In genomic region chr14:74893614-74894091, GRCh38 we compare ENCODE assay signal across 14 cellular contexts. TPM values are rescaled to one million over a fixed set of nuclear protein-coding genes. Genes with fewer than 3 reads are reported as not detected.
A peak's percentile ranks its signal among the peaks of the same experiment; 100 is the strongest.
DNase-seq lines count a peak whose midpoint lies in the region; ATAC-seq, FAIRE-seq and TF ChIP-seq lines count a peak whose summit lies in the region.
"Had no signal": no experiment of that assay in that cellular context is flagged by ENCODE, and none has a peak within 500 bp of the region (broad histone marks: within the 10 kb centered on the region; RNA-seq: fewer than 3 reads in every experiment).

No MANE protein-coding gene starts in this region.

- CTCF ChIA-PET in activated CD4-positive, alpha-beta T cell treated with anti-CD3 and anti-CD28 coated beads, Interleukin-2, amount 10 ng/mL, durations not matched to agents 7 days and 5 days (lab: Charles Lee), result interaction anchor here (1.0 to 3.4 kb wide), 6 partner anchors 11 to 239 kb away, joined by 3 to 29 read pairs (median 4); partner anchors contain the start of gene DLST

- H3K27me3 ChIP-seq in GM23338 (ENCODE audit: insufficient read depth) (no peaks in the 10 kb centered on the region), neutrophil (no peaks in the 10 kb centered on the region), smooth muscle cell (ENCODE audit: low read depth) (no peaks in the 10 kb centered on the region)

- DNase-seq in activated CD4-positive, alpha-beta T cell treated with anti-CD3 and anti-CD28 coated beads, Interleukin-2, amount 10 ng/mL, durations not matched to agents 7 days and 5 days, result no peak
- DNase-seq in activated CD4-positive, alpha-beta T cell treated with anti-CD3 and anti-CD28 coated beads for 1 hour, result no peak
- no peak for DNase-seq in GM23338 (ENCODE audit: low spot score)
- no peak for DNase-seq in HTR-8/SVneo (ENCODE audit: insufficient read length, low spot score)
- no peak for DNase-seq in kidney tubule cell (ENCODE audit: low spot score)
- DNase-seq in smooth muscle cell (lab: John Stamatoyannopoulos, UW; ENCODE audit: unreplicated experiment), result no peak
- DNase-seq in NCI-H2196 treated with DMSO at 0.1 percent for 48 hours (lab: John Stamatoyannopoulos, UW; ENCODE audit: unreplicated experiment), result no peak
- DNase-seq: activated CD4-positive, alpha-beta T cell treated with anti-CD3 and anti-CD28 coated beads for 4 hours; hypothalamus; SIG-M5 had no signal

- H3K4me3 ChIP-seq in GM23338 (no peak overlapping the region), neutrophil (ENCODE audit: low read depth in 1 of 2, low read length in 1 of 2) (no peak overlapping the region), smooth muscle cell (no peak overlapping the region)
- H3K4me3 ChIP-seq: A549 had no signal

- no peaks in the 10 kb centered on the region for H3K9me2 ChIP-seq in GM23338 (ENCODE audit: insufficient read depth)

- H3K9ac ChIP-seq in smooth muscle cell (ENCODE audit: low read depth), result no peak overlapping the region

- H3K9me3 Mint-ChIP-seq in activated CD4-positive, alpha-beta T cell treated with anti-CD3 and anti-CD28 coated beads, Interleukin-2, amount 10 ng/mL, durations not matched to agents 7 days and 5 days, result no peaks in the 10 kb centered on the region
- H3K9me3 Mint-ChIP-seq in GM23338, result no peaks in the 10 kb centered on the region

- H3K9me3 ChIP-seq in neutrophil (no peaks in the 10 kb centered on the region), smooth muscle cell (replicated peaks; ENCODE audit: low read depth) (no peaks in the 10 kb centered on the region)
- H3K9me3 ChIP-seq: A549 had no signal

- H3K36me3 Mint-ChIP-seq in activated CD4-positive, alpha-beta T cell treated with anti-CD3 and anti-CD28 coated beads, Interleukin-2, amount 10 ng/mL, durations not matched to agents 7 days and 5 days (ENCODE audit: low read depth), result peaks cover 73% of the 10 kb centered on the region
- H3K36me3 Mint-ChIP-seq in GM23338 (ENCODE audit: low read depth), result peaks cover 93% of the 10 kb centered on the region

- TF ChIP-seq CTCF in GM23338 (conservative IDR thresholded peaks at IDR 0.05; ENCODE audit: low read depth in 2 of 2) (no peak), neutrophil (IDR thresholded peaks at IDR 0.05) (no peak), smooth muscle cell (IDR thresholded peaks at IDR 0.05; ENCODE audit: borderline replicate concordance, insufficient read depth, poor library complexity, severe bottlenecking) (no peak)

- POLR2A ChIA-PET in activated CD4-positive, alpha-beta T cell treated with anti-CD3 and anti-CD28 coated beads, Interleukin-2, amount 10 ng/mL, durations not matched to agents 7 days and 5 days (lab: Charles Lee), result no interaction called here

- H3K27ac ChIP-seq in GM23338 (ENCODE audit: low read depth), result no peak overlapping the region
- H3K27ac ChIP-seq in neutrophil, result peak overlapping the region; percentile 37
- no peak overlapping the region for H3K27ac ChIP-seq in smooth muscle cell (ENCODE audit: low read depth)
- H3K27ac ChIP-seq: A549 had no signal

- no peaks in the 10 kb centered on the region for H3K27me3 Mint-ChIP-seq in activated CD4-positive, alpha-beta T cell treated with anti-CD3 and anti-CD28 coated beads, Interleukin-2, amount 10 ng/mL, durations not matched to agents 7 days and 5 days
- H3K27me3 Mint-ChIP-seq in GM23338 (ENCODE audit: insufficient read depth, low read depth, poor library complexity), result no peaks in the 10 kb centered on the region

- ATAC-seq in GM23338, result no peak

- no peak overlapping the region for H3K4me3 Mint-ChIP-seq in activated CD4-positive, alpha-beta T cell treated with anti-CD3 and anti-CD28 coated beads, Interleukin-2, amount 10 ng/mL, durations not matched to agents 7 days and 5 days
- no peak overlapping the region for H3K4me3 Mint-ChIP-seq in GM23338

- peaks cover 69% of the 10 kb centered on the region for H3K36me3 ChIP-seq in GM23338 (ENCODE audit: insufficient read depth)
- peaks cover 94% of the 10 kb centered on the region for H3K36me3 ChIP-seq in neutrophil
- peaks cover 23% of the 10 kb centered on the region for H3K36me3 ChIP-seq in smooth muscle cell (ENCODE audit: low read depth)

- H3K79me2 ChIP-seq in GM23338 (replicated peaks; ENCODE audit: insufficient read depth), result peaks cover 8% of the 10 kb centered on the region
- H3K79me2 ChIP-seq in smooth muscle cell (ENCODE audit: low read depth), result peaks cover 2% of the 10 kb centered on the region

- peak overlapping the region; percentile 28 for H3K27ac Mint-ChIP-seq in activated CD4-positive, alpha-beta T cell treated with anti-CD3 and anti-CD28 coated beads, Interleukin-2, amount 10 ng/mL, durations not matched to agents 7 days and 5 days
- H3K27ac Mint-ChIP-seq in GM23338, result 0 out of 2 replicates have a peak overlapping the region, but pooled peaks have one; percentile 5

- H3F3A ChIP-seq in GM23338 (replicated peaks; ENCODE audit: low read depth) (0 out of 2 replicates have a peak, but pooled peaks cover 7% of the 10 kb centered on the region), smooth muscle cell (ENCODE audit: low read depth) (no peaks in the 10 kb centered on the region)

- peaks cover 9% of the 10 kb centered on the region for H3K4me1 Mint-ChIP-seq in activated CD4-positive, alpha-beta T cell treated with anti-CD3 and anti-CD28 coated beads, Interleukin-2, amount 10 ng/mL, durations not matched to agents 7 days and 5 days
- H3K4me1 Mint-ChIP-seq in GM23338, result peaks cover 5% of the 10 kb centered on the region; the same call in 2 of the 3 replicates

- peak; percentile 51 for FAIRE-seq in HTR-8/SVneo (lab: Jason Lieb, UNC)
- FAIRE-seq: A549, endometrium had no signal

- no peak overlapping the region for H3K4me2 ChIP-seq in GM23338
- H3K4me2 ChIP-seq in smooth muscle cell, result no peak overlapping the region
- H3K4me2 ChIP-seq: A549 had no signal

- H4K20me1 ChIP-seq in GM23338 (replicated peaks; ENCODE audit: insufficient read depth) (peaks cover 53% of the 10 kb centered on the region), smooth muscle cell (ENCODE audit: low read depth) (peaks cover 89% of the 10 kb centered on the region)

- H2AFZ ChIP-seq in GM23338 (no peak overlapping the region), smooth muscle cell (ENCODE audit: low read depth) (no peak overlapping the region)

- 86% methylated on average over 4 of the region's 4 CpGs for WGBS in smooth muscle cell (ENCODE audit: low lambda C conversion rate)

- H3K4me1 ChIP-seq in GM23338 (ENCODE audit: insufficient read depth) (no peaks in the 10 kb centered on the region), neutrophil (ENCODE audit: control insufficient read depth in 1 of 2, insufficient read depth in 1 of 2, low read depth in 1 of 2, low read length in 1 of 2) (peaks cover 6 to 15% of the 10 kb centered on the region in 2 experiments), smooth muscle cell (ENCODE audit: low read depth) (no peaks in the 10 kb centered on the region)

TF ChIP-seq in GM23338, 12 proteins besides CTCF, POLR2A, EP300 and RAD21 (continues in another document):
- TF ChIP-seq CREB1 (CRISPR knock-in tag; IDR thresholded peaks at IDR 0.05; ENCODE audit: low read depth) (no peak), ZNF331 (CRISPR knock-in tag; IDR thresholded peaks at IDR 0.05; ENCODE audit: low read depth) (no peak), POLR2AphosphoS5 (IDR thresholded peaks at IDR 0.05; ENCODE audit: low read depth) (no peak), EZH2 (IDR thresholded peaks at IDR 0.05; ENCODE audit: low read depth, unreplicated experiment) (no peak), JUNB (IDR thresholded peaks at IDR 0.05; ENCODE audit: unreplicated experiment) (no peak)
- TF ChIP-seq, protein P1, sequence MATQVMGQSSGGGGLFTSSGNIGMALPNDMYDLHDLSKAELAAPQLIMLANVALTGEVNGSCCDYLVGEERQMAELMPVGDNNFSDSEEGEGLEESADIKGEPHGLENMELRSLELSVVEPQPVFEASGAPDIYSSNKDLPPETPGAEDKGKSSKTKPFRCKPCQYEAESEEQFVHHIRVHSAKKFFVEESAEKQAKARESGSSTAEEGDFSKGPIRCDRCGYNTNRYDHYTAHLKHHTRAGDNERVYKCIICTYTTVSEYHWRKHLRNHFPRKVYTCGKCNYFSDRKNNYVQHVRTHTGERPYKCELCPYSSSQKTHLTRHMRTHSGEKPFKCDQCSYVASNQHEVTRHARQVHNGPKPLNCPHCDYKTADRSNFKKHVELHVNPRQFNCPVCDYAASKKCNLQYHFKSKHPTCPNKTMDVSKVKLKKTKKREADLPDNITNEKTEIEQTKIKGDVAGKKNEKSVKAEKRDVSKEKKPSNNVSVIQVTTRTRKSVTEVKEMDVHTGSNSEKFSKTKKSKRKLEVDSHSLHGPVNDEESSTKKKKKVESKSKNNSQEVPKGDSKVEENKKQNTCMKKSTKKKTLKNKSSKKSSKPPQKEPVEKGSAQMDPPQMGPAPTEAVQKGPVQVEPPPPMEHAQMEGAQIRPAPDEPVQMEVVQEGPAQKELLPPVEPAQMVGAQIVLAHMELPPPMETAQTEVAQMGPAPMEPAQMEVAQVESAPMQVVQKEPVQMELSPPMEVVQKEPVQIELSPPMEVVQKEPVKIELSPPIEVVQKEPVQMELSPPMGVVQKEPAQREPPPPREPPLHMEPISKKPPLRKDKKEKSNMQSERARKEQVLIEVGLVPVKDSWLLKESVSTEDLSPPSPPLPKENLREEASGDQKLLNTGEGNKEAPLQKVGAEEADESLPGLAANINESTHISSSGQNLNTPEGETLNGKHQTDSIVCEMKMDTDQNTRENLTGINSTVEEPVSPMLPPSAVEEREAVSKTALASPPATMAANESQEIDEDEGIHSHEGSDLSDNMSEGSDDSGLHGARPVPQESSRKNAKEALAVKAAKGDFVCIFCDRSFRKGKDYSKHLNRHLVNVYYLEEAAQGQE (IDR thresholded peaks at IDR 0.05; ENCODE audit: unreplicated experiment), result no peak

RNA-seq across cellular contexts. Expression of gene DLST, which starts 11.9 kb away (rescaled TPM):
- 100 to 1,000 TPM in 1 of 2 experiments, 10 to 100 TPM in 1; 92.6 to 106 TPM for total RNA-seq in activated CD4-positive, alpha-beta T cell treated with anti-CD3 and anti-CD28 coated beads, Interleukin-2, amount 10 ng/mL, durations not matched to agents 7 days and 5 days
- 102 and 106 TPM in 2 replicates for total RNA-seq in GM23338 (2014; rRNA removed; shearing (Covaris generic))
- polyA plus RNA-seq in GM23338 (2016; fragmentation: Nextera tagmentation; extraction: Ambion mirVana) (11.2 TPM in 2 replicates), smooth muscle cell (4.9 and 7.8 TPM in 2 replicates)
- 45.1 and 46.9 TPM in 2 replicates for total RNA-seq in smooth muscle cell

RNA-seq across cellular contexts. Expression of gene PROX2, which starts 17.7 kb away (rescaled TPM):
- total RNA-seq in activated CD4-positive, alpha-beta T cell treated with anti-CD3 and anti-CD28 coated beads, Interleukin-2, amount 10 ng/mL, durations not matched to agents 7 days and 5 days, result not detected
- 0.31 TPM in 1 of 2 replicates, not detected in the other for total RNA-seq in GM23338 (2014; rRNA removed; shearing (Covaris generic))
- polyA plus RNA-seq in GM23338 (2016; fragmentation: Nextera tagmentation; extraction: Ambion mirVana), result 0.06 and 0.09 TPM in 2 replicates
- not detected in 2 replicates for total RNA-seq in smooth muscle cell
- 0.08 and 0.52 TPM in 2 replicates for polyA plus RNA-seq in smooth muscle cell
- total RNA-seq: G401 had no signal
- polyA plus RNA-seq: A549 had no signal

RNA-seq across cellular contexts. Expression of gene RPS6KL1, which starts 29.4 kb away (rescaled TPM):
- 1 to 10 TPM; 4.5 to 4.6 TPM for total RNA-seq in activated CD4-positive, alpha-beta T cell treated with anti-CD3 and anti-CD28 coated beads, Interleukin-2, amount 10 ng/mL, durations not matched to agents 7 days and 5 days
- 6.5 and 11.6 TPM in 2 replicates for total RNA-seq in GM23338 (2014; rRNA removed; shearing (Covaris generic))
- 4.6 and 5.6 TPM in 2 replicates for polyA plus RNA-seq in GM23338 (2016; fragmentation: Nextera tagmentation; extraction: Ambion mirVana)
- total RNA-seq in smooth muscle cell, result 0.09 TPM in 1 of 2 replicates, not detected in the other
- not detected in 2 replicates for polyA plus RNA-seq in smooth muscle cell
